ENCODE assay signal across 10 cellular contexts in the genomic region with DNA sequence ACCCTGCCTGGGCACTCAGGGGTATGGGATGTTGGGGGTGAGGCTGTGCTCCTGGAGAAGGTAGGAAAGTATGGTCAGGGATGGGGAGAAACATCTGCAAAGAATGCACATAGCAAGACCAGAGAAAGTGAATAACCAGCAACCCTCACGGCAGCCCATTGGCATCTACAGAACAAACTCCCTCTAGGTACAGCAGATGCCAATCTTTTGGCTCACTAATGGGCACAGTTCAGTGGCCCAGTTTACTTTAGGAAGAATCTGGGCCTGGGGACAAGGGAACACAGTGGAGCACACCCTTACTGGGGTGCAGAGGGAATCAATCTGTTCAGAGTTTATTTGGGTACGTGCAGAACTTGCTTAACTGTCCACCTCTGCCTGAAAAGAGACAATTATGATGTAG.
DNase-seq lines count a peak whose midpoint lies in the region; ATAC-seq and TF ChIP-seq lines count a peak whose summit lies in the region.
"Had no signal": no experiment of that assay in that cellular context is flagged by ENCODE, and none has a peak within 500 bp of the region (broad histone marks: within the 10 kb centered on the region; RNA-seq: fewer than 3 reads in every experiment).

No MANE protein-coding gene starts in this region.

- intact Hi-C loops in sciatic nerve (cut with DNase I), result no loop called here

- H3K4me3 Mint-ChIP-seq in naive B cell, result no peak overlapping the region
- H3K4me3 Mint-ChIP-seq: neural progenitor cell had no signal

- H3K9me3 Mint-ChIP-seq in naive B cell, result no peaks in the 10 kb centered on the region
- H3K9me3 Mint-ChIP-seq: neural progenitor cell had no signal

- peaks cover 0 to under 1% of the 10 kb centered on the region in 2 donors for H3K36me3 Mint-ChIP-seq in naive B cell
- H3K36me3 Mint-ChIP-seq: neural progenitor cell had no signal

- H3K4me3 ChIP-seq in WI38 (ENCODE audit: low read depth, low read length), result peak overlapping the region; percentile 4
- H3K4me3 ChIP-seq: neural progenitor cell had no signal

- peaks cover 39 to 58% (median 56%) of the 10 kb centered on the region in 3 donors for H3K4me1 Mint-ChIP-seq in naive B cell
- H3K4me1 Mint-ChIP-seq: neural progenitor cell had no signal

- in situ Hi-C loops in G401 (cut with HindIII; ENCODE audit: low sequenced_read_pairs), result no loop called here

- no peak for TF ChIP-seq CTCF in WI38 (IDR thresholded peaks at IDR 0.05; ENCODE audit: low read depth, low read length)

- H3K27me3 Mint-ChIP-seq in naive B cell, result no peaks in the 10 kb centered on the region

- ATAC-seq in HG02759 (IDR thresholded peaks at IDR 0.05; ENCODE audit: unreplicated experiment), result peak; percentile 14
- no peak for ATAC-seq in naive B cell (ENCODE audit: low read depth in 2 of 2)
- ATAC-seq in GM19455 (IDR thresholded peaks at IDR 0.05; ENCODE audit: unreplicated experiment), result no peak
- ATAC-seq in sciatic nerve, result no peak

- DNase-seq in G401 (ENCODE audit: low spot score) (peak; percentile 53), naive B cell (no peak), cortex of kidney (lab: John Stamatoyannopoulos, UW) (no peak), sciatic nerve (ENCODE audit: low spot score) (no peak), SHP77 (lab: John Stamatoyannopoulos, UW) (no peak)
- DNase-seq: NCI-H510A treated with DMSO at 0.1 percent for 48 hours had no signal

- peak overlapping the region in 5 of 6 donors; percentile 8 to 71 (median 44) for H3K27ac Mint-ChIP-seq in naive B cell
- H3K27ac Mint-ChIP-seq: neural progenitor cell had no signal
